16 cellular contexts compared by ENCODE assay signal in the genomic region with DNA sequence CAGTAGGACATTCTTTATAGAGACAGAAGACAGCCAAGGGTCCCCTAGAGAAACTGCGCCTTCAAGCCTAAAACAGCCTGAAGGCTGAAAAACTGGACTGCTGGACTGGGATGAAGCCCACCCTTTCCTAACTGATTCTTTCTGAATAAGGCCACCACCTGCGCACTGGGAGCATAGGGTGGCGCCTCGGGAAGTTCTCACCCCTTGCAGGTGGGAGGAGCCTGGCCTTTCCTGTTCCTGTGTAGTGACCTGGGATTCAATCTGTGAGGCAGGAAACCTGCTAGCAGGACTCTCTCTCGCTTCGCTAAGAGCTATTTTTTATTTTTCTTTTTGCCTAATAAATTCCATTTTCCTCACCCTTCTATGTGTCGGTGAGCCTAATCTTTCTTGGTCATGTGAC.
A peak's percentile ranks its signal among the peaks of the same experiment; 100 is the strongest.
DNase-seq lines count a peak whose midpoint lies in the region; ATAC-seq and TF ChIP-seq lines count a peak whose summit lies in the region.
"Had no signal": no experiment of that assay in that cellular context is flagged by ENCODE, and none has a peak within 500 bp of the region (broad histone marks: within the 10 kb centered on the region; RNA-seq: fewer than 3 reads in every experiment).

No MANE protein-coding gene starts in this region.

- H3K23me2 ChIP-seq in H9 (ENCODE audit: insufficient read length, low read depth, low read length, poor library complexity, severe bottlenecking), result no peaks in the 10 kb centered on the region

- TF ChIP-seq POLR2A in right lobe of liver (IDR thresholded peaks at IDR 0.05), result no peak

- H3K18ac ChIP-seq in H9 (ENCODE audit: insufficient read length, low read depth, low read length) (no peak overlapping the region), mesendoderm (ENCODE audit: low read length) (no peak overlapping the region)

- no peak overlapping the region for H2BK20ac ChIP-seq in H9 (ENCODE audit: low read depth, low read length, poor library complexity, severe bottlenecking)

- no peak overlapping the region for H2BK12ac ChIP-seq in H9 (ENCODE audit: insufficient read length, low read depth, low read length)

- no peak overlapping the region for H3K27ac ChIP-seq in H9 (ENCODE audit: insufficient read length, low read depth, low read length)
- H3K27ac ChIP-seq in mesendoderm (ENCODE audit: low read depth, low read length), result no peak overlapping the region
- no peak overlapping the region for H3K27ac ChIP-seq in right lobe of liver

- ATAC-seq in HG03095 (IDR thresholded peaks at IDR 0.05; ENCODE audit: unreplicated experiment) (no peak), right lobe of liver (no peak)

- intact Hi-C loops in right lobe of liver (cut with DNase I), result no loop called here

- H4K91ac ChIP-seq in H9 (ENCODE audit: insufficient read length, low read depth, low read length), result no peak overlapping the region

- H3K4me3 ChIP-seq in mesendoderm (ENCODE audit: low read length) (no peak overlapping the region), foreskin fibroblast (ENCODE audit: low read depth in 1 of 2, low read length in 2 of 2) (no peak overlapping the region), right lobe of liver (no peak overlapping the region)
- H3K4me3 ChIP-seq: HAP-1 had no signal

- H3K23ac ChIP-seq in H9 (ENCODE audit: insufficient read length, low read depth, low read length) (no peak overlapping the region), mesendoderm (ENCODE audit: low read length) (no peak overlapping the region)

- H2BK15ac ChIP-seq in H9 (ENCODE audit: low read depth, low read length), result no peak overlapping the region
- no peak overlapping the region for H2BK15ac ChIP-seq in mesendoderm (replicated peaks; ENCODE audit: low read depth)

- H2BK120ac ChIP-seq in H9 (ENCODE audit: low read depth, low read length, poor library complexity, severe bottlenecking) (no peak overlapping the region), mesendoderm (ENCODE audit: low read depth, low read length) (no peak overlapping the region)

- no peak overlapping the region for H3T11ph ChIP-seq in H9 (ENCODE audit: low read length)

- no peak overlapping the region for H3K4me3 Mint-ChIP-seq in H9
- H3K4me3 Mint-ChIP-seq in endothelial cell (ENCODE audit: unreplicated experiment), result no peak overlapping the region
- H3K4me3 Mint-ChIP-seq: CD4-positive, alpha-beta memory T cell; HFFc6 had no signal

- TF ChIP-seq CTCF in H9 (conservative IDR thresholded peaks at IDR 0.05) (no peak), endothelial cell (IDR thresholded peaks at IDR 0.05; ENCODE audit: unreplicated experiment) (no peak), foreskin fibroblast (IDR thresholded peaks at IDR 0.05; ENCODE audit: low read depth, low read length) (no peak), right lobe of liver (IDR thresholded peaks at IDR 0.05) (no peak)

- H3K14ac ChIP-seq in H9 (ENCODE audit: insufficient read depth, low read length), result no peak overlapping the region

- H3K27ac Mint-ChIP-seq in H9 (peak overlapping the region in 1 of 3 experiments; percentile 72; a peak in 3 of 7 replicates), endothelial cell (ENCODE audit: unreplicated experiment) (peak overlapping the region; percentile 42)
- H3K27ac Mint-ChIP-seq: CD4-positive, alpha-beta memory T cell; HFFc6 had no signal

- H3K27me3 Mint-ChIP-seq in H9 (ENCODE audit: low read depth) (no peaks in the 10 kb centered on the region; the same call in none of the 2 replicates), endothelial cell (ENCODE audit: unreplicated experiment) (no peaks in the 10 kb centered on the region)
- H3K27me3 Mint-ChIP-seq: CD4-positive, alpha-beta memory T cell had no signal

- no peaks in the 10 kb centered on the region for H3K79me2 ChIP-seq in H9 (ENCODE audit: insufficient read depth, low read length)
- no peaks in the 10 kb centered on the region for H3K79me2 ChIP-seq in mesendoderm (ENCODE audit: control insufficient read depth, insufficient read depth, low read length)

- no CpG with 5 or more reads among the region's 7 CpGs for WGBS in H9 (ENCODE audit: extremely low coverage, insufficient read length, low lambda C conversion rate)
- no CpG with 5 or more reads among the region's 7 CpGs for WGBS in mesendoderm (ENCODE audit: extremely low coverage, insufficient coverage, low lambda C conversion rate)
- 60% methylated on average over 2 of the region's 7 CpGs for WGBS in right lobe of liver (ENCODE audit: insufficient coverage, low coverage, low lambda C conversion rate, missing lambda C conversion rate)

- H3K9me3 Mint-ChIP-seq in H9 (peaks cover 2 to 50% of the 10 kb centered on the region in 2 experiments; a peak in 2 of 5 replicates), endothelial cell (ENCODE audit: unreplicated experiment) (no peaks in the 10 kb centered on the region)
- H3K9me3 Mint-ChIP-seq: HFFc6 had no signal

- no peak overlapping the region for H2AK5ac ChIP-seq in H9 (ENCODE audit: insufficient read length, low read length)
- H2AK5ac ChIP-seq in mesendoderm (ENCODE audit: low read length), result no peak overlapping the region

- H2BK5ac ChIP-seq in H9 (ENCODE audit: insufficient read length, low read length), result no peak overlapping the region
- no peak overlapping the region for H2BK5ac ChIP-seq in mesendoderm (ENCODE audit: low read length)

- H3K4me2 ChIP-seq in H9 (ENCODE audit: insufficient read depth, insufficient read length, low read length) (no peak overlapping the region), mesendoderm (ENCODE audit: low read length) (no peak overlapping the region)

- no peak overlapping the region for H2AFZ ChIP-seq in H9 (ENCODE audit: low read length)

- H4K8ac ChIP-seq in H9 (replicated peaks; ENCODE audit: insufficient read length, low read depth, low read length) (no peak overlapping the region), mesendoderm (ENCODE audit: low read depth, low read length) (no peak overlapping the region)

- H3K4me1 ChIP-seq in H9 (ENCODE audit: insufficient read depth, low read length) (no peaks in the 10 kb centered on the region), mesendoderm (ENCODE audit: control insufficient read depth, low read depth, low read length) (no peaks in the 10 kb centered on the region), right lobe of liver (no peaks in the 10 kb centered on the region)

- no peak overlapping the region for H3K4ac ChIP-seq in H9 (ENCODE audit: low read depth, low read length)
- H3K4ac ChIP-seq in mesendoderm (ENCODE audit: low read depth, low read length), result no peak overlapping the region

- H3K36me3 Mint-ChIP-seq in H9 (ENCODE audit: insufficient read depth in 1 of 3, low read depth in 3 of 3), result no peaks in the 10 kb centered on the region
- no peaks in the 10 kb centered on the region for H3K36me3 Mint-ChIP-seq in endothelial cell (ENCODE audit: low read depth, unreplicated experiment)
- H3K36me3 Mint-ChIP-seq: CD4-positive, alpha-beta memory T cell had no signal

- H3K36me3 ChIP-seq in mesendoderm (ENCODE audit: control insufficient read depth, insufficient read depth, low read length) (no peaks in the 10 kb centered on the region), right lobe of liver (no peaks in the 10 kb centered on the region)
- H3K36me3 ChIP-seq: HAP-1 had no signal

- peaks cover 18 to 19% of the 10 kb centered on the region in 2 experiments for H3K4me1 Mint-ChIP-seq in H9
- peaks cover 8% of the 10 kb centered on the region for H3K4me1 Mint-ChIP-seq in endothelial cell (ENCODE audit: unreplicated experiment)
- H3K4me1 Mint-ChIP-seq: CD4-positive, alpha-beta memory T cell had no signal

- no peaks in the 10 kb centered on the region for H3K27me3 ChIP-seq in H9 (ENCODE audit: insufficient read depth, low read length)
- H3K27me3 ChIP-seq in mesendoderm (ENCODE audit: insufficient read depth, low read length, poor library complexity), result no peaks in the 10 kb centered on the region
- H3K27me3 ChIP-seq in right lobe of liver, result no peaks in the 10 kb centered on the region

- H3K79me1 ChIP-seq in H9 (ENCODE audit: insufficient read depth, low read depth, low read length, poor library complexity, severe bottlenecking), result no peaks in the 10 kb centered on the region
- no peaks in the 10 kb centered on the region for H3K79me1 ChIP-seq in mesendoderm (ENCODE audit: low read length)

- peaks cover 28% of the 10 kb centered on the region for H3K9me3 ChIP-seq in H9 (ENCODE audit: control insufficient read depth, low read depth, low read length)
- no peaks in the 10 kb centered on the region for H3K9me3 ChIP-seq in right lobe of liver
- H3K9me3 ChIP-seq: HAP-1 had no signal

- H3K56ac ChIP-seq in H9 (ENCODE audit: insufficient read length, low read depth, low read length) (no peak overlapping the region), mesendoderm (ENCODE audit: low read length) (no peak overlapping the region)

- no peak overlapping the region for H4K5ac ChIP-seq in H9 (ENCODE audit: insufficient read length, low read depth, low read length)
- H4K5ac ChIP-seq in mesendoderm (ENCODE audit: low read length), result no peak overlapping the region

- no peaks in the 10 kb centered on the region for H4K20me1 ChIP-seq in H9 (ENCODE audit: control insufficient read depth, insufficient read depth, insufficient read length)

- H3K9ac ChIP-seq in H9 (ENCODE audit: extremely low read depth, insufficient read length, low read length), result no peak overlapping the region
- H3K9ac ChIP-seq in mesendoderm (ENCODE audit: low read length), result no peak overlapping the region

- DNase-seq in H9 (peak; percentile 36), endothelial cell (ENCODE audit: low spot score) (no peak), mesendoderm (peak; percentile 5), glomerular visceral epithelial cell (ENCODE audit: extremely low spot score) (no peak), foreskin fibroblast (no peak), right lobe of liver (no peak)
- DNase-seq: C1 segment of cervical spinal cord; Calu3; CD4-positive, alpha-beta memory T cell; COR-L47; DMS53; DMS79 treated with DMSO at 0.1 percent for 48 hours; GF-D8; HFFc6 had no signal

Comparison
In these comparisons a context has a peak if more than half of its experiments do, and no peak if none do; other contexts are left out.
1. DNase-seq: peak in H9 (single experiment) and mesendoderm (single experiment); none in endothelial cell (single experiment), glomerular visceral epithelial cell (single experiment), foreskin fibroblast (0 of 2) and right lobe of liver (0 of 3).